In genomic region chrX:154918060-154918483, GRCh38 we compare ENCODE assay signal across 8 cellular contexts. TPM values are rescaled to one million over a fixed set of nuclear protein-coding genes. Genes with fewer than 3 reads are reported as not detected.
DNase-seq lines count a peak whose midpoint lies in the region; ATAC-seq, FAIRE-seq and TF ChIP-seq lines count a peak whose summit lies in the region.

No MANE protein-coding gene starts in this region.

- H3K9ac ChIP-seq in Karpas-422 (ENCODE audit: low read length) = peak overlapping the region; percentile 40; the same call in 1 of the 2 replicates

- in situ Hi-C loops in ACHN (cut with HindIII; ENCODE audit: low pct_ligation_motif_present, low pct_unique_long_range_greater_than_20kb, low sequenced_read_pairs) = no loop called here

- H3K36me3 ChIP-seq in Karpas-422 (ENCODE audit: insufficient read depth, low read length) = no peaks in the 10 kb centered on the region

- H3K9me3 ChIP-seq in Karpas-422 (ENCODE audit: low read length) = no peaks in the 10 kb centered on the region

- H3K79me2 ChIP-seq in Karpas-422 (ENCODE audit: low read length) = no peaks in the 10 kb centered on the region

- no peaks in the 10 kb centered on the region for H4K20me1 ChIP-seq in Karpas-422 (ENCODE audit: insufficient read depth, low read depth, low read length)

- FAIRE-seq in RCC 7860 (lab: Jason Lieb, UNC) = peak; percentile 74

- H3K4me2 ChIP-seq in Karpas-422 (ENCODE audit: low read depth, low read length, poor library complexity, severe bottlenecking) = peak overlapping the region; percentile 41

- no peak overlapping the region for H3K27ac ChIP-seq in Karpas-422 (ENCODE audit: low read length)

- ATAC-seq in left ventricle myocardium superior (peak; percentile 63), HG02938 (IDR thresholded peaks at IDR 0.05; ENCODE audit: unreplicated experiment) (no peak)

- H3K9me2 ChIP-seq in Karpas-422 (replicated peaks; ENCODE audit: insufficient read depth, low read length) = no peaks in the 10 kb centered on the region

- no peaks in the 10 kb centered on the region for H3K27me3 ChIP-seq in Karpas-422 (ENCODE audit: low read length)

- H2AFZ ChIP-seq in Karpas-422 (ENCODE audit: low read length) = peak overlapping the region; percentile 64; the same call in 1 of the 2 replicates

- intact Hi-C loops in left ventricle myocardium superior (cut with micrococcal nuclease) = no loop called here

- peak; percentile 79 for TF ChIP-seq CTCF in GM12873 (IDR thresholded peaks at IDR 0.05; ENCODE audit: insufficient read depth, low read depth, low read length, missing control alignments)

- peaks cover 3% of the 10 kb centered on the region; the same call in 1 of the 2 replicates for H3K4me1 ChIP-seq in Karpas-422 (ENCODE audit: low read length)

- H3K4me3 ChIP-seq in Karpas-422 (ENCODE audit: low read length) = peak overlapping the region; percentile 41

- DNase-seq in ACHN = peak; percentile 55
- peak; percentile 76 for DNase-seq in Karpas-422
- DNase-seq in RCC 7860 (ENCODE audit: low spot score) = peak; percentile 34
- DNase-seq in amniotic stem cell (lab: John Stamatoyannopoulos, UW) = peak; percentile 32
- peak; percentile 23 for DNase-seq in left ventricle myocardium superior
- peak; percentile 2 for DNase-seq in pulmonary artery endothelial cell (ENCODE audit: low read depth, low spot score)

RNA-seq across cellular contexts. Expression of gene F8A1, which starts 31.9 kb away (rescaled TPM):
- 8.4 and 9.1 TPM in 2 replicates for total RNA-seq in Karpas-422 (2014; rRNA removed; shearing (Covaris generic); ENCODE audit: low replicate concordance)
- 30.6 TPM for total RNA-seq in left ventricle myocardium superior
- total RNA-seq in pulmonary artery endothelial cell = 2.0 and 2.8 TPM in 2 replicates

Comparison
In these comparisons a context has a peak if more than half of its experiments do, and no peak if none do; other contexts are left out.
1. DNase-seq: peak in every context shown above with its lines; median percentile 76 in Karpas-422; 55 in ACHN; 34 in RCC 7860; 32 in amniotic stem cell; 23 in left ventricle myocardium superior; 2 in pulmonary artery endothelial cell.